8 cellular contexts compared by ENCODE assay signal in genomic region chr7:100852048-100852872, GRCh38. TPM values are rescaled to one million over a fixed set of nuclear protein-coding genes. Genes with fewer than 3 reads are reported as not detected.
DNase-seq lines count a peak whose midpoint lies in the region; ATAC-seq, FAIRE-seq and TF ChIP-seq lines count a peak whose summit lies in the region.

Gene SLC12A9, plus strand, starts transcription at chr7:100852713. Its CDS starts 1,485 bp downstream, at chr7:100854198.

- no peaks in the 10 kb centered on the region for H3K9me3 Mint-ChIP-seq in WTC11

- POLR2A ChIA-PET in A549 (lab: Yijun Ruan, JAX), result interaction anchor here (1.1 to 2.9 kb wide), 7 partner anchors 23 to 147 kb away, joined by 3 to 19 read pairs (median 7); partner anchors contain the start of genes EPHB4, POP7, SRRT and UFSP1
- POLR2A ChIA-PET in WTC11 (lab: Charles Lee), result interaction anchor here (0.5 to 2.2 kb wide), 14 partner anchors 15 to 272 kb away, joined by 3 to 44 read pairs (median 6); partner anchors contain the start of genes EPHB4, EPO, POP7 and SRRT

- no peaks in the 10 kb centered on the region for H3K27me3 Mint-ChIP-seq in WTC11 (ENCODE audit: low read depth)

- DNase-seq in A549 (ENCODE audit: low read depth in 1 of 2, low spot score in 1 of 2) (peak; percentile 86 to 98), NCI-H2227 (lab: John Stamatoyannopoulos, UW; ENCODE audit: unreplicated experiment) (peak; percentile 95), WTC11 (ENCODE audit: low spot score) (peak; percentile 93), cardiac fibroblast (ENCODE audit: low read depth in 2 of 2) (peak; percentile 89 to 92), inferior parietal cortex (ENCODE audit: extremely low spot score) (peak; percentile 85), smooth muscle cell of the brain vasculature (ENCODE audit: low read depth, low spot score) (peak; percentile 69)

- peak within 1 kb of the TSS; percentile 93 for H3K4me3 Mint-ChIP-seq in WTC11

- 0 out of 2 replicates have a peak, but pooled peaks cover 7% of the 10 kb centered on the region for H3K4me1 Mint-ChIP-seq in WTC11

- CTCF ChIA-PET in A549 (lab: Yijun Ruan, JAX), result interaction anchor here (0.7 to 15.9 kb wide), 62 partner anchors 10 to 714 kb away, joined by 3 to 280 read pairs (median 5); partner anchors contain the start of genes ACHE, EPHB4, EPO and POP7
- CTCF ChIA-PET in WTC11 (lab: Charles Lee), result interaction anchor here (0.5 to 5.6 kb wide), 46 partner anchors 10 to 325 kb away, joined by 3 to 131 read pairs (median 5); partner anchors contain the start of genes EPHB4, EPO, FBXO24 and LRCH4

- H3K4me2 ChIP-seq in A549, result peak within 1 kb of the TSS; percentile 96

- no peak for FAIRE-seq in A549 (lab: Jason Lieb, UNC)

- peak within 1 kb of the TSS; percentile 67 for H3K27ac Mint-ChIP-seq in WTC11

- peaks cover 2% of the 10 kb centered on the region; the same call in 1 of the 2 replicates for H3K36me3 Mint-ChIP-seq in WTC11

- peak; percentile 94 to 98 for TF ChIP-seq RAD21 in A549 (conservative IDR thresholded peaks at IDR 0.05 in 1 of 2, IDR thresholded peaks at IDR 0.05 in 1 of 2)

- H3K4me3 ChIP-seq in A549, result peak within 1 kb of the TSS; percentile 77
- H3K4me3 ChIP-seq in cardiac fibroblast (replicated peaks in 1 of 2; ENCODE audit: low read depth in 2 of 2, low read length in 2 of 2), result peak within 1 kb of the TSS; percentile 78 to 81

- TF ChIP-seq EP300 in A549 (IDR thresholded peaks at IDR 0.05), result no peak

- ATAC-seq in A549 (peak; percentile 98 to 99), GM18867 (IDR thresholded peaks at IDR 0.05; ENCODE audit: unreplicated experiment) (peak; percentile 88), HG03108 (IDR thresholded peaks at IDR 0.05; ENCODE audit: unreplicated experiment) (peak; percentile 91), WTC11 (peak; percentile 95)

- TF ChIP-seq POLR2A in A549 (IDR thresholded peaks at IDR 0.05; ENCODE audit: low read length), result peak; percentile 48; the same call in 1 of the 2 replicates

- H3K27ac ChIP-seq in A549, result peak within 1 kb of the TSS; percentile 76 to 85

- no peaks in the 10 kb centered on the region for H3K9me3 ChIP-seq in A549

- under 1% methylated on average over 16 of the region's 71 CpGs for WGBS in A549 (ENCODE audit: missing lambda C conversion rate)

- 0 out of 3 replicates have a peak, but pooled peaks cover 4% of the 10 kb centered on the region for H3K4me1 ChIP-seq in A549

- TF ChIP-seq CTCF in A549 (IDR thresholded peaks at IDR 0.05) (peak; percentile 95), WTC11 (IDR thresholded peaks at IDR 0.05) (peak; percentile 78), cardiac fibroblast (IDR thresholded peaks at IDR 0.05; ENCODE audit: low read depth, low read length) (peak; percentile 90)

TF ChIP-seq in A549, 52 proteins besides CTCF, POLR2A, EP300 and RAD21 (continues in another document):
- TF ChIP-seq KDM5A (IDR thresholded peaks at IDR 0.05) (peak; percentile 94), MAZ (IDR thresholded peaks at IDR 0.05; ENCODE audit: borderline replicate concordance, low read depth, low read length) (no peak), ATOH8 (CRISPR knock-in tag; IDR thresholded peaks at IDR 0.05; ENCODE audit: low read depth) (no peak), HDAC2 (IDR thresholded peaks at IDR 0.05) (peak; percentile 80; the same call in 1 of the 2 replicates), ZSCAN20 (CRISPR knock-in tag; IDR thresholded peaks at IDR 0.05) (0 out of 2 replicates have a peak, but pooled peaks have one; percentile 25), JUN (IDR thresholded peaks at IDR 0.05) (peak in 1 of 2 experiments; percentile 32; a peak in 1 of 5 replicates), RARB (CRISPR knock-in tag; IDR thresholded peaks at IDR 0.05) (no peak), NR3C1 (IDR thresholded peaks at IDR 0.05) (no peak), CEBPB (IDR thresholded peaks at IDR 0.05) (no peak), ESRRA (IDR thresholded peaks at IDR 0.05; ENCODE audit: borderline replicate concordance, low read length) (no peak), TP53 (CRISPR knock-in tag; IDR thresholded peaks at IDR 0.05) (no peak), RNF2 (IDR thresholded peaks at IDR 0.05; ENCODE audit: borderline replicate concordance, low read depth) (no peak), FOSB (CRISPR knock-in tag; IDR thresholded peaks at IDR 0.05) (no peak), USF2 (IDR thresholded peaks at IDR 0.05) (peak; percentile 52), NPAS2 (CRISPR knock-in tag; IDR thresholded peaks at IDR 0.05; ENCODE audit: borderline replicate concordance) (peak; percentile 64; the same call in 1 of the 2 replicates), SMC3 (IDR thresholded peaks at IDR 0.05) (peak; percentile 95), NFE2L2 (conservative IDR thresholded peaks at IDR 0.05; ENCODE audit: low read length) (no peak)

TF ChIP-seq in WTC11, 78 proteins besides CTCF, POLR2A, EP300 and RAD21 (continues in another document):
- no peak for TF ChIP-seq ATF2 (CRISPR knock-in tag; IDR thresholded peaks at IDR 0.05; ENCODE audit: borderline replicate concordance, low read depth)
- TF ChIP-seq CBFB (CRISPR knock-in tag; IDR thresholded peaks at IDR 0.05; ENCODE audit: low read depth), result no peak
- TF ChIP-seq ARID4B (CRISPR knock-in tag; IDR thresholded peaks at IDR 0.05; ENCODE audit: borderline replicate concordance), result peak; percentile 79; the same call in 1 of the 2 replicates
- TF ChIP-seq CREB1 (CRISPR knock-in tag; IDR thresholded peaks at IDR 0.05), result peak; percentile 35; the same call in 1 of the 2 replicates
- TF ChIP-seq NFE2L1 (CRISPR knock-in tag; IDR thresholded peaks at IDR 0.05), result peak; percentile 19; the same call in 1 of the 2 replicates
- TF ChIP-seq FOXK1 (CRISPR knock-in tag; IDR thresholded peaks at IDR 0.05), result peak; percentile 44
- no peak for TF ChIP-seq CDX4 (CRISPR knock-in tag; IDR thresholded peaks at IDR 0.05; ENCODE audit: borderline replicate concordance)
- peak; percentile 15; the same call in 1 of the 2 replicates for TF ChIP-seq SMAD3 (CRISPR knock-in tag; IDR thresholded peaks at IDR 0.05; ENCODE audit: borderline replicate concordance)
- TF ChIP-seq FOXP1 (CRISPR knock-in tag; IDR thresholded peaks at IDR 0.05; ENCODE audit: borderline replicate concordance), result peak; percentile 64; the same call in 1 of the 2 replicates

RNA-seq across cellular contexts. Expression of gene SLC12A9, which starts in this region (rescaled TPM):
- polyA plus RNA-seq in A549 (2011; rRNA removed) (6.2 and 7.0 TPM in 2 replicates), A549 (2017; fragmentation: RNase III; extraction: RNeasy Plus Mini Kit Qiagen cat#74134 plus additional on column Dnase treatment) (12.1 to 14.3 TPM (median 13.4 TPM) in 3 replicates)
- polyA plus RNA-seq in A549 (2012; cell fraction: cytosol; rRNA removed), result 12.3 and 17.1 TPM in 2 replicates
- 68.4 and 69.7 TPM in 2 replicates for polyA plus RNA-seq in A549 (2012; cell fraction: nucleus; rRNA removed)
- polyA minus RNA-seq in A549 (2011; rRNA and poly(A)+ RNA removed), result 11.3 and 17.6 TPM in 2 replicates
- total RNA-seq in WTC11 (2021), result 32.6 to 39.3 TPM (median 34.1 TPM) in 3 replicates

Comparison
In these comparisons a context has a peak if more than half of its experiments do, and no peak if none do; other contexts are left out.
1. Peak in every context shown above with its lines: DNase-seq, ATAC-seq, H3K4me3 ChIP-seq and H3K27ac ChIP-seq.